7 cellular contexts compared by ENCODE assay signal in genomic region chr7:154053661-154054312, GRCh38. TPM values are rescaled to one million over a fixed set of nuclear protein-coding genes. Genes with fewer than 3 reads are reported as not detected.
"Had no signal": no experiment of that assay in that cellular context is flagged by ENCODE, and none has a peak within 500 bp of the region (broad histone marks: within the 10 kb centered on the region; RNA-seq: fewer than 3 reads in every experiment).

No MANE protein-coding gene starts in this region.

RNA-seq across cellular contexts. Expression of gene DPP6, which starts 1.6 kb away (rescaled TPM):
- total RNA-seq: activated B cell treated with CpG ODN at 0.5 μM for 24 hours; activated CD4-positive, alpha-beta T cell treated with anti-CD3 and anti-CD28 coated beads, Interleukin-2, amount 10 ng/mL, durations not matched to agents 24 days and 14 days; activated CD8-positive, alpha-beta memory T cell treated with anti-CD3 and anti-CD28 coated beads, Interleukin-2, amount 10 ng/mL, durations not matched to agents 7 days and 5 days; activated T-helper 1 cell treated with anti-CD3 and anti-CD28 coated beads, Interleukin-12 subunit alpha, Interleukin-12 subunit beta, Interleukin-2, Interleukin-4 antibody, amounts not matched to agents 30 ng/mL and 10 ng/mL and 1 ng/mL, durations not matched to agents 14 hours and 24 hours and 36 hours; SJSA1; T-cell had no signal
- polyA plus RNA-seq: aorta had no signal
